Comparison of ENCODE assay signal across 23 cellular contexts in the genomic region with DNA sequence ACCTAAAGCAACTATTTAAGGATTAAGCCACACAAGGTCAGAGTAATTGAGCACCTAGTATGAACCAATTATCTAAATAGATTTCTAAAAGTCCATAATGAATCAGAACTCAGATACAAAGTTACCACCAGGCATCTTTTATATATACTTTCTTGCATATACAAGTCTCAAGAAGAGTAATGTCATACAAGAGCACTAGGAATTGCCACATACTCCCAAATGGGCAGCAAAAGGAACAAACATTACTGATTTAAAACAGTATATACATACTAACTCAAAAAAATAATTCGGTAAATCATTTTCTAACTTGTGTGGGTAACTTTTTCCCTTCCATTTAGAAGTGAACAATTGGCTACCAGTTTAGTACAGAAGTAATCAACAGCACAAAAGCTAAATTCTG. TPM values are rescaled to one million over a fixed set of nuclear protein-coding genes. Genes with fewer than 3 reads are reported as not detected.
A peak's percentile ranks its signal among the peaks of the same experiment; 100 is the strongest.
DNase-seq lines count a peak whose midpoint lies in the region; ATAC-seq and TF ChIP-seq lines count a peak whose summit lies in the region.
"Had no signal": no experiment of that assay in that cellular context is flagged by ENCODE, and none has a peak within 500 bp of the region (broad histone marks: within the 10 kb centered on the region; RNA-seq: fewer than 3 reads in every experiment).

No MANE protein-coding gene starts in this region.

- no peaks in the 10 kb centered on the region for H3K36me3 ChIP-seq in fibroblast of lung (ENCODE audit: control insufficient read depth, insufficient read depth, low read length)
- H3K36me3 ChIP-seq: colonic mucosa had no signal

- no peaks in the 10 kb centered on the region for H3K27me3 Mint-ChIP-seq in activated T-cell treated with anti-CD3 and anti-CD28 coated beads, Interleukin-2, amount 50 U/mL, for 72 hours (ENCODE audit: low read depth)
- H3K27me3 Mint-ChIP-seq in activated CD8-positive, alpha-beta T cell treated with anti-CD3 and anti-CD28 coated beads for 36 hours = no peaks in the 10 kb centered on the region
- H3K27me3 Mint-ChIP-seq in stimulated activated naive B cell treated with anti-CD40 and anti-IgM and Interleukin-4, amounts not matched to agents 10 μg/mL and 1 μg/mL and 100 μg/mL, for 72 hours = no peaks in the 10 kb centered on the region

- H3K27me3 ChIP-seq in fibroblast of lung (ENCODE audit: control insufficient read depth, insufficient read depth, low read length) = no peaks in the 10 kb centered on the region
- H3K27me3 ChIP-seq: colonic mucosa, Peyer's patch, right lobe of liver had no signal

- no peaks in the 10 kb centered on the region for H3K79me2 ChIP-seq in fibroblast of lung (ENCODE audit: control insufficient read depth, insufficient read depth, low read length)

- no peaks in the 10 kb centered on the region for H4K20me1 ChIP-seq in fibroblast of lung (ENCODE audit: control insufficient read depth, extremely low read depth, insufficient read depth, low read length)

- peaks cover 6% of the 10 kb centered on the region for H3K4me1 ChIP-seq in fibroblast of lung (ENCODE audit: control insufficient read depth, extremely low read depth, insufficient read depth, low read length)
- H3K4me1 ChIP-seq: colonic mucosa, Peyer's patch, right lobe of liver had no signal

- H3K4me1 Mint-ChIP-seq in activated T-cell treated with anti-CD3 and anti-CD28 coated beads, Interleukin-2, amount 50 U/mL, for 72 hours (ENCODE audit: low read depth) = peaks cover 7% of the 10 kb centered on the region
- H3K4me1 Mint-ChIP-seq in activated CD8-positive, alpha-beta T cell treated with anti-CD3 and anti-CD28 coated beads for 36 hours (ENCODE audit: low read depth) = peaks cover 12% of the 10 kb centered on the region
- H3K4me1 Mint-ChIP-seq in stimulated activated naive B cell treated with anti-CD40 and anti-IgM and Interleukin-4, amounts not matched to agents 10 μg/mL and 1 μg/mL and 100 μg/mL, for 72 hours = no peaks in the 10 kb centered on the region
- H3K4me1 Mint-ChIP-seq: nephron progenitor cell had no signal

- H2AFZ ChIP-seq in fibroblast of lung (ENCODE audit: low read length) = no peak overlapping the region

- intact Hi-C loops in activated CD8-positive, alpha-beta T cell treated with anti-CD3 and anti-CD28 coated beads for 36 hours (cut with micrococcal nuclease) = no loop called here

- CTCF ChIA-PET in activated CD8-positive, alpha-beta T cell treated with anti-CD3 and anti-CD28 coated beads for 36 hours (lab: Charles Lee) = interaction anchor here (1.4 to 1.5 kb wide), 2 partner anchors 20 to 174 kb away, joined by 3 to 5 read pairs; no protein-coding TSS in a partner anchor

- no peak overlapping the region for H3K4me3 ChIP-seq in fibroblast of lung (replicated peaks in 1 of 4; ENCODE audit: control extremely low read depth in 1 of 4, insufficient read depth in 1 of 4, low read depth in 3 of 4, low read length in 4 of 4)
- H3K4me3 ChIP-seq: colonic mucosa, Peyer's patch, right lobe of liver had no signal

- H3K4me3 Mint-ChIP-seq in activated T-cell treated with anti-CD3 and anti-CD28 coated beads, Interleukin-2, amount 50 U/mL, for 72 hours = no peak overlapping the region
- no peak overlapping the region for H3K4me3 Mint-ChIP-seq in activated CD8-positive, alpha-beta T cell treated with anti-CD3 and anti-CD28 coated beads for 36 hours
- no peak overlapping the region for H3K4me3 Mint-ChIP-seq in stimulated activated naive B cell treated with anti-CD40 and anti-IgM and Interleukin-4, amounts not matched to agents 10 μg/mL and 1 μg/mL and 100 μg/mL, for 72 hours
- H3K4me3 Mint-ChIP-seq: H9, nephron progenitor cell had no signal

- no peaks in the 10 kb centered on the region for H3K9me3 ChIP-seq in fibroblast of lung (ENCODE audit: control insufficient read depth, insufficient read depth, low read depth, low read length)
- H3K9me3 ChIP-seq: colonic mucosa, Peyer's patch, right lobe of liver had no signal

- ATAC-seq in activated T-cell treated with anti-CD3 and anti-CD28 coated beads, Interleukin-2, amount 50 U/mL, for 72 hours (replicated peaks in 1 of 2) = no peak
- no peak for ATAC-seq in activated CD8-positive, alpha-beta T cell treated with anti-CD3 and anti-CD28 coated beads for 36 hours
- ATAC-seq in stimulated activated naive B cell treated with anti-CD40 and anti-IgM and Interleukin-4, amounts not matched to agents 10 μg/mL and 1 μg/mL and 100 μg/mL, for 72 hours (replicated peaks) = no peak
- no peak for ATAC-seq in GM19035 (IDR thresholded peaks at IDR 0.05; ENCODE audit: unreplicated experiment)
- ATAC-seq: right lobe of liver had no signal

- no peak overlapping the region for H3K9ac ChIP-seq in fibroblast of lung (ENCODE audit: insufficient read depth, low read length)

- POLR2A ChIA-PET in activated CD8-positive, alpha-beta T cell treated with anti-CD3 and anti-CD28 coated beads for 36 hours (lab: Charles Lee) = interaction anchor here (0.6 to 6.4 kb wide), 11 partner anchors 9 to 76 kb away, joined by 3 to 66 read pairs (median 3); partner anchors contain the start of gene SERBP1

- DNase-seq in activated T-cell treated with anti-CD3 and anti-CD28 coated beads, Interleukin-2, amount 50 U/mL, for 72 hours = no peak
- DNase-seq in activated T-cell treated with anti-CD3 and anti-CD28 coated beads for 4 hours (no peak), fibroblast of lung (ENCODE audit: low read depth in 2 of 2) (peak in 1 of 2 donors; percentile 55), COR-L47 (lab: John Stamatoyannopoulos, UW) (no peak)
- no peak for DNase-seq in activated CD8-positive, alpha-beta T cell treated with anti-CD3 and anti-CD28 coated beads for 36 hours
- no peak for DNase-seq in stimulated activated naive B cell treated with anti-CD40 and anti-IgM and Interleukin-4, amounts not matched to agents 10 μg/mL and 1 μg/mL and 100 μg/mL, for 72 hours
- DNase-seq: activated T-cell treated with anti-CD3 and anti-CD28 coated beads, Interleukin-2, amount 50 U/mL, for 48 hours; colonic mucosa; GF-D8; H9; head of caudate nucleus; left colon; NCI-H1436; NCI-H510A; nephron progenitor cell; Peyer's patch; right lobe of liver; stimulated activated CD4-positive, alpha-beta T cell treated with anti-CD3 and anti-CD28 coated beads, Interleukin-15, amount 100 ng/mL, for 24 hours; stimulated activated CD8-positive, alpha-beta memory T cell treated with anti-CD3 and anti-CD28 coated beads, Interleukin-4, amount 100 ng/mL, for 48 hours; substantia nigra; WERI-Rb-1 had no signal

- no peaks in the 10 kb centered on the region for H3K9me3 Mint-ChIP-seq in activated T-cell treated with anti-CD3 and anti-CD28 coated beads, Interleukin-2, amount 50 U/mL, for 72 hours
- no peaks in the 10 kb centered on the region for H3K9me3 Mint-ChIP-seq in activated CD8-positive, alpha-beta T cell treated with anti-CD3 and anti-CD28 coated beads for 36 hours
- no peaks in the 10 kb centered on the region for H3K9me3 Mint-ChIP-seq in stimulated activated naive B cell treated with anti-CD40 and anti-IgM and Interleukin-4, amounts not matched to agents 10 μg/mL and 1 μg/mL and 100 μg/mL, for 72 hours
- H3K9me3 Mint-ChIP-seq: H9, nephron progenitor cell had no signal

- H3K4me2 ChIP-seq in fibroblast of lung (ENCODE audit: extremely low read depth, insufficient read depth, low read length) = peak overlapping the region; percentile 35

- H3K27ac Mint-ChIP-seq in activated T-cell treated with anti-CD3 and anti-CD28 coated beads, Interleukin-2, amount 50 U/mL, for 72 hours = peak overlapping the region; percentile 81
- peak overlapping the region; percentile 38 for H3K27ac Mint-ChIP-seq in activated CD8-positive, alpha-beta T cell treated with anti-CD3 and anti-CD28 coated beads for 36 hours
- peak overlapping the region; percentile 37 for H3K27ac Mint-ChIP-seq in stimulated activated naive B cell treated with anti-CD40 and anti-IgM and Interleukin-4, amounts not matched to agents 10 μg/mL and 1 μg/mL and 100 μg/mL, for 72 hours
- H3K27ac Mint-ChIP-seq: nephron progenitor cell had no signal

- no peak for TF ChIP-seq CTCF in activated CD8-positive, alpha-beta T cell treated with anti-CD3 and anti-CD28 coated beads for 36 hours (IDR thresholded peaks at IDR 0.05)
- TF ChIP-seq CTCF in fibroblast of lung (conservative IDR thresholded peaks at IDR 0.05 in 1 of 2, IDR thresholded peaks at IDR 0.05 in 1 of 2; ENCODE audit: low read depth in 1 of 2, low read length in 2 of 2) = no peak

- peaks cover 3 to 33% of the 10 kb centered on the region in 2 donors for H3K36me3 Mint-ChIP-seq in activated T-cell treated with anti-CD3 and anti-CD28 coated beads, Interleukin-2, amount 50 U/mL, for 72 hours (ENCODE audit: insufficient read depth in 2 of 2)
- peaks cover 41% of the 10 kb centered on the region for H3K36me3 Mint-ChIP-seq in activated CD8-positive, alpha-beta T cell treated with anti-CD3 and anti-CD28 coated beads for 36 hours (ENCODE audit: low read depth)
- H3K36me3 Mint-ChIP-seq in stimulated activated naive B cell treated with anti-CD40 and anti-IgM and Interleukin-4, amounts not matched to agents 10 μg/mL and 1 μg/mL and 100 μg/mL, for 72 hours = peaks cover 14 to 17% of the 10 kb centered on the region in 2 donors

- H3K27ac ChIP-seq in fibroblast of lung (ENCODE audit: insufficient read depth, low read length) = peak overlapping the region; percentile 6
- H3K27ac ChIP-seq: C4-2B, colonic mucosa, Peyer's patch, right lobe of liver, WERI-Rb-1 had no signal

RNA-seq across cellular contexts. Expression of gene SERBP1, which starts 22.1 kb away (rescaled TPM):
- 100 to 1,000 TPM; 288 to 386 TPM for total RNA-seq in activated T-cell treated with anti-CD3 and anti-CD28 coated beads, Interleukin-2, amount 50 U/mL, for 72 hours
- 100 to 1,000 TPM; 476 to 491 TPM for total RNA-seq in activated CD8-positive, alpha-beta T cell treated with anti-CD3 and anti-CD28 coated beads for 36 hours
- total RNA-seq in fibroblast of lung = 128 TPM in 2 replicates
- 273 and 331 TPM in 2 replicates for polyA plus RNA-seq in fibroblast of lung
- polyA plus RNA-seq in fibroblast of lung (2012) = 218 and 265 TPM in 2 replicates
- 25.8 and 43.3 TPM in 2 replicates for polyA minus RNA-seq in fibroblast of lung (ENCODE audit: low replicate concordance)
